18 cellular contexts compared by ENCODE assay signal in genomic region chr2:158676696-158677095, GRCh38.
DNase-seq lines count a peak whose midpoint lies in the region; ATAC-seq lines count a peak whose summit lies in the region.
"Had no signal": no experiment of that assay in that cellular context is flagged by ENCODE, and none has a peak within 500 bp of the region (broad histone marks: within the 10 kb centered on the region; RNA-seq: fewer than 3 reads in every experiment).

No MANE protein-coding gene starts in this region.

- intact Hi-C loops in right cardiac atrium (cut with DNase I), result no loop called here

- H3K9me3 ChIP-seq in right cardiac atrium (ENCODE audit: control insufficient read depth, low read length), result no peaks in the 10 kb centered on the region
- H3K9me3 ChIP-seq: BLaER1 had no signal

- no peak overlapping the region for H3K4me3 Mint-ChIP-seq in immature natural killer cell

- H3K27me3 ChIP-seq in right cardiac atrium (ENCODE audit: control insufficient read depth, insufficient read depth), result no peaks in the 10 kb centered on the region
- H3K27me3 ChIP-seq: BLaER1 had no signal

- peaks cover 0 to 11% (median 8%) of the 10 kb centered on the region in 3 donors for H3K36me3 Mint-ChIP-seq in immature natural killer cell

- H3K4me1 ChIP-seq in right cardiac atrium (ENCODE audit: control insufficient read depth, insufficient read depth, low read length), result no peaks in the 10 kb centered on the region
- H3K4me1 ChIP-seq: BLaER1 had no signal

- no peaks in the 10 kb centered on the region for H3K4me1 Mint-ChIP-seq in immature natural killer cell

- peaks cover 0 to 3% (median 0%) of the 10 kb centered on the region in 3 donors for H3K27me3 Mint-ChIP-seq in immature natural killer cell (ENCODE audit: low read depth in 3 of 3)

- H3K4me3 ChIP-seq in right cardiac atrium (ENCODE audit: low read length), result no peak overlapping the region
- H3K4me3 ChIP-seq: BLaER1 had no signal

- WGBS in right cardiac atrium, result 71% methylated on average over 7 of the region's 7 CpGs

- DNase-seq in NCI-H748 (lab: John Stamatoyannopoulos, UW; ENCODE audit: unreplicated experiment) (peak; percentile 14), NCI-H748 treated with DMSO at 0.1 percent for 48 hours (lab: John Stamatoyannopoulos, UW) (no peak), globus pallidus (ENCODE audit: low spot score) (peak; percentile 30), right cardiac atrium (peak; percentile 31 to 76 (median 73)), occipital lobe (lab: John Stamatoyannopoulos, UW) (no peak), NOMO-1 treated with dmso at 0.1 percent for 144 hours (lab: John Stamatoyannopoulos, UW; ENCODE audit: unreplicated experiment) (no peak), immature natural killer cell (no peak)
- DNase-seq: H7, Karpas-422, MM.1S, NCI-H1105, NCI-H187 treated with DMSO at 0.1 percent for 48 hours, NCI-H446, NCI-H82, SIG-M5 had no signal

- H3K27ac ChIP-seq in right cardiac atrium (ENCODE audit: low read length), result peak overlapping the region; percentile 64
- H3K27ac ChIP-seq: 22Rv1, BLaER1 had no signal

- no peak overlapping the region for H3K27ac Mint-ChIP-seq in immature natural killer cell

- no peaks in the 10 kb centered on the region for H3K9me3 Mint-ChIP-seq in immature natural killer cell

- ATAC-seq in right cardiac atrium (peak; percentile 76 to 79), HG03565 (IDR thresholded peaks at IDR 0.05; ENCODE audit: unreplicated experiment) (no peak)

Comparison
In these comparisons a context has a peak if more than half of its experiments do, and no peak if none do; other contexts are left out.
1. DNase-seq: peak in NCI-H748 (single experiment), globus pallidus (single experiment) and right cardiac atrium (3 of 3); none in NCI-H748 treated with DMSO at 0.1 percent for 48 hours (single experiment), occipital lobe (single experiment), NOMO-1 treated with dmso at 0.1 percent for 144 hours (single experiment) and immature natural killer cell (0 of 3).